1 cellular context compared by ENCODE assay signal in the genomic region with DNA sequence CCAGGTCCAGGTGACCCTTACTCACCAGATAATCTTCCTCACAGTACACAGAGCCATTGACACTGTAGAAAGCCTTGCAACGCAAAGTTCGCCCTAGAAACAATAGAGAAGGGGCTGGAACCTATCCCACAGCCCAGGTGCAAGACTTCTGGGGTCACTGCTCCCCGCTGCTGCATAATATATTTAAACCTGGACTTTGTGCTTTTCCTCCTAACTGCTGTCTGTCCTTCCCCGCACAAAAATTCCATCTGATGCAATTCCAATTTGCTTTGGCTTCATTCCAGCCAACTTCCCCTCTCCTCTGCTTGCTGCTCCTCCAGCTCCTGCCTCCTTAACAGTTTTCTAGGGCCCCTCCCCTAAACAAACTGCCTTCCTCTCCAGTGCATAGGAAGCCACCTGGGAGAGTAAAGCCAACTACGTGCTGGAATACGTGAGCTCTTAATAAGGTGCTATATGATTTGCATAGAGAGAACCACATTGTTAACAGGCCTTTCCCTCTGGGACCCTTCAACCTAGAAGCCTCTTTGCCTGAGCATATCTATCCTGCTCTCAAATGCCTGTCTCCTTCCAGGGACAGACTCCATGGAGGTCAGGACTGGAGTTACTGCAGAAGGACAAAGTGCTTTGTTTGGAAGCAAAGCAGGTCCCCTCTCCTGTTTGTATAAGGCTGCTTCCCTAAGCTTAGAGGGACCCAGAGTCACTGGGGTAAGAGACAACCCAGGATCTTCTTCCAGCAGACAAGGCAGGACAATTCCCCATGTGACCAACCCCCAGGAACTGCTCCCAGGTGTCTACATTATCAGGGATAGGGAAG.
A peak's percentile ranks its signal among the peaks of the same experiment; 100 is the strongest.
TF ChIP-seq lines count a peak whose summit lies in the region.

No MANE protein-coding gene starts in this region.

TF ChIP-seq in HepG2, 621 proteins besides CTCF, POLR2A, EP300 and RAD21 (continued from another document and continues in another):
- TF ChIP-seq, protein P1, sequence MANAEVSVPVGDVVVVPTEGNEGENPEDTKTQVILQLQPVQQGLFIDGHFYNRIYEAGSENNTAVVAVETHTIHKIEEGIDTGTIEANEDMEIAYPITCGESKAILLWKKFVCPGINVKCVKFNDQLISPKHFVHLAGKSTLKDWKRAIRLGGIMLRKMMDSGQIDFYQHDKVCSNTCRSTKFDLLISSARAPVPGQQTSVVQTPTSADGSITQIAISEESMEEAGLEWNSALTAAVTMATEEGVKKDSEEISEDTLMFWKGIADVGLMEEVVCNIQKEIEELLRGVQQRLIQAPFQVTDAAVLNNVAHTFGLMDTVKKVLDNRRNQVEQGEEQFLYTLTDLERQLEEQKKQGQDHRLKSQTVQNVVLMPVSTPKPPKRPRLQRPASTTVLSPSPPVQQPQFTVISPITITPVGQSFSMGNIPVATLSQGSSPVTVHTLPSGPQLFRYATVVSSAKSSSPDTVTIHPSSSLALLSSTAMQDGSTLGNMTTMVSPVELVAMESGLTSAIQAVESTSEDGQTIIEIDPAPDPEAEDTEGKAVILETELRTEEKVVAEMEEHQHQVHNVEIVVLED (CRISPR knock-in tag; IDR thresholded peaks at IDR 0.05; ENCODE audit: borderline replicate concordance): peak; percentile 57; the same call in 1 of the 2 replicates
- TF ChIP-seq ZNF24 (IDR thresholded peaks at IDR 0.05) (peak; percentile 46; the same call in 1 of the 2 replicates), ZNF644 (CRISPR knock-in tag; IDR thresholded peaks at IDR 0.05; ENCODE audit: low read depth) (peak; percentile 47; the same call in 1 of the 2 replicates), ZFP82 (CRISPR knock-in tag; IDR thresholded peaks at IDR 0.05; ENCODE audit: borderline replicate concordance) (no peak), ZBTB42 (CRISPR knock-in tag; IDR thresholded peaks at IDR 0.05) (no peak), ZNF441 (CRISPR knock-in tag; IDR thresholded peaks at IDR 0.05; ENCODE audit: borderline replicate concordance) (no peak), NRL (CRISPR knock-in tag; IDR thresholded peaks at IDR 0.05; ENCODE audit: borderline replicate concordance) (no peak), ZSCAN30 (CRISPR knock-in tag; IDR thresholded peaks at IDR 0.05) (no peak), PHF8 (CRISPR knock-in tag; IDR thresholded peaks at IDR 0.05) (peak; percentile 71), CEBPB (IDR thresholded peaks at IDR 0.05; ENCODE audit: borderline replicate concordance, low read depth, low read length) (peak; percentile 97), ZNF205 (CRISPR knock-in tag; IDR thresholded peaks at IDR 0.05) (peak; percentile 83; the same call in 1 of the 2 replicates), ADNP (CRISPR knock-in tag; IDR thresholded peaks at IDR 0.05) (no peak), SSRP1 (CRISPR knock-in tag; IDR thresholded peaks at IDR 0.05) (peak; percentile 98; the same call in 1 of the 2 replicates), NPAS2 (CRISPR knock-in tag; IDR thresholded peaks at IDR 0.05; ENCODE audit: borderline replicate concordance) (no peak), ZFAT (CRISPR knock-in tag; conservative IDR thresholded peaks at IDR 0.05) (no peak), ATM (IDR thresholded peaks at IDR 0.05; ENCODE audit: borderline replicate concordance) (0 out of 2 replicates have a peak, but pooled peaks have one; percentile 28), ZNF263 (CRISPR knock-in tag; IDR thresholded peaks at IDR 0.05) (no peak), HOXA7 (CRISPR knock-in tag; IDR thresholded peaks at IDR 0.05) (no peak), TAF1 (CRISPR knock-in tag; IDR thresholded peaks at IDR 0.05) (peak; percentile 74), GATAD2A (CRISPR knock-in tag; IDR thresholded peaks at IDR 0.05) (peak; percentile 100), TEAD3 (CRISPR knock-in tag; optimal IDR thresholded peaks at IDR 0.05; ENCODE audit: borderline replicate concordance) (peak; percentile 96), AGO1 (IDR thresholded peaks at IDR 0.05; ENCODE audit: low read depth, low read length, poor library complexity, severe bottlenecking) (no peak), KLF15 (CRISPR knock-in tag; IDR thresholded peaks at IDR 0.05; ENCODE audit: borderline replicate concordance) (no peak), ZBTB20 (CRISPR knock-in tag; IDR thresholded peaks at IDR 0.05; ENCODE audit: borderline replicate concordance, low read depth) (peak; percentile 49; the same call in 1 of the 2 replicates), NKX3-1 (CRISPR knock-in tag; IDR thresholded peaks at IDR 0.05) (no peak), ZNF678 (CRISPR knock-in tag; IDR thresholded peaks at IDR 0.05) (0 out of 2 replicates have a peak, but pooled peaks have one; percentile 23), ZC3H4 (CRISPR knock-in tag; IDR thresholded peaks at IDR 0.05; ENCODE audit: borderline replicate concordance) (peak; percentile 92; the same call in 1 of the 2 replicates), RFXANK (CRISPR knock-in tag; IDR thresholded peaks at IDR 0.05) (peak; percentile 59), XRCC5 (optimal IDR thresholded peaks at IDR 0.05; ENCODE audit: low read length) (peak; percentile 82), ZBTB8A (CRISPR knock-in tag; IDR thresholded peaks at IDR 0.05; ENCODE audit: borderline replicate concordance, low read depth) (no peak), MAF1 (CRISPR knock-in tag; IDR thresholded peaks at IDR 0.05; ENCODE audit: borderline replicate concordance) (no peak), KLF12 (CRISPR knock-in tag; IDR thresholded peaks at IDR 0.05; ENCODE audit: borderline replicate concordance) (no peak), GZF1 (CRISPR knock-in tag; IDR thresholded peaks at IDR 0.05) (peak; percentile 70; the same call in 1 of the 2 replicates), ZZZ3 (CRISPR knock-in tag; IDR thresholded peaks at IDR 0.05; ENCODE audit: borderline replicate concordance) (no peak), ZFX (CRISPR knock-in tag; IDR thresholded peaks at IDR 0.05; ENCODE audit: low read depth) (no peak), ZKSCAN5 (CRISPR knock-in tag; IDR thresholded peaks at IDR 0.05) (no peak; the same call in 1 of the 2 replicates), CBX1 (IDR thresholded peaks at IDR 0.05; ENCODE audit: low read depth) (peak; percentile 84)
- TF ChIP-seq, protein P2, sequence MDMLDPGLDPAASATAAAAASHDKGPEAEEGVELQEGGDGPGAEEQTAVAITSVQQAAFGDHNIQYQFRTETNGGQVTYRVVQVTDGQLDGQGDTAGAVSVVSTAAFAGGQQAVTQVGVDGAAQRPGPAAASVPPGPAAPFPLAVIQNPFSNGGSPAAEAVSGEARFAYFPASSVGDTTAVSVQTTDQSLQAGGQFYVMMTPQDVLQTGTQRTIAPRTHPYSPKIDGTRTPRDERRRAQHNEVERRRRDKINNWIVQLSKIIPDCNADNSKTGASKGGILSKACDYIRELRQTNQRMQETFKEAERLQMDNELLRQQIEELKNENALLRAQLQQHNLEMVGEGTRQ (IDR thresholded peaks at IDR 0.05; ENCODE audit: low read depth, low read length): peak; percentile 29; the same call in 1 of the 2 replicates
- TF ChIP-seq, protein P2 (CRISPR knock-in tag; IDR thresholded peaks at IDR 0.05; ENCODE audit: borderline replicate concordance): no peak
- TF ChIP-seq, protein P3, sequence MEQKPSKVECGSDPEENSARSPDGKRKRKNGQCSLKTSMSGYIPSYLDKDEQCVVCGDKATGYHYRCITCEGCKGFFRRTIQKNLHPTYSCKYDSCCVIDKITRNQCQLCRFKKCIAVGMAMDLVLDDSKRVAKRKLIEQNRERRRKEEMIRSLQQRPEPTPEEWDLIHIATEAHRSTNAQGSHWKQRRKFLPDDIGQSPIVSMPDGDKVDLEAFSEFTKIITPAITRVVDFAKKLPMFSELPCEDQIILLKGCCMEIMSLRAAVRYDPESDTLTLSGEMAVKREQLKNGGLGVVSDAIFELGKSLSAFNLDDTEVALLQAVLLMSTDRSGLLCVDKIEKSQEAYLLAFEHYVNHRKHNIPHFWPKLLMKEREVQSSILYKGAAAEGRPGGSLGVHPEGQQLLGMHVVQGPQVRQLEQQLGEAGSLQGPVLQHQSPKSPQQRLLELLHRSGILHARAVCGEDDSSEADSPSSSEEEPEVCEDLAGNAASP (CRISPR knock-in tag; IDR thresholded peaks at IDR 0.05; ENCODE audit: borderline replicate concordance): peak; percentile 98
- TF ChIP-seq, protein P4, sequence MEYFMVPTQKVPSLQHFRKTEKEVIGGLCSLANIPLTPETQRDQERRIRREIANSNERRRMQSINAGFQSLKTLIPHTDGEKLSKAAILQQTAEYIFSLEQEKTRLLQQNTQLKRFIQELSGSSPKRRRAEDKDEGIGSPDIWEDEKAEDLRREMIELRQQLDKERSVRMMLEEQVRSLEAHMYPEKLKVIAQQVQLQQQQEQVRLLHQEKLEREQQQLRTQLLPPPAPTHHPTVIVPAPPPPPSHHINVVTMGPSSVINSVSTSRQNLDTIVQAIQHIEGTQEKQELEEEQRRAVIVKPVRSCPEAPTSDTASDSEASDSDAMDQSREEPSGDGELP (IDR thresholded peaks at IDR 0.05; ENCODE audit: borderline replicate concordance, low read depth): peak; percentile 94
- TF ChIP-seq, protein P5, sequence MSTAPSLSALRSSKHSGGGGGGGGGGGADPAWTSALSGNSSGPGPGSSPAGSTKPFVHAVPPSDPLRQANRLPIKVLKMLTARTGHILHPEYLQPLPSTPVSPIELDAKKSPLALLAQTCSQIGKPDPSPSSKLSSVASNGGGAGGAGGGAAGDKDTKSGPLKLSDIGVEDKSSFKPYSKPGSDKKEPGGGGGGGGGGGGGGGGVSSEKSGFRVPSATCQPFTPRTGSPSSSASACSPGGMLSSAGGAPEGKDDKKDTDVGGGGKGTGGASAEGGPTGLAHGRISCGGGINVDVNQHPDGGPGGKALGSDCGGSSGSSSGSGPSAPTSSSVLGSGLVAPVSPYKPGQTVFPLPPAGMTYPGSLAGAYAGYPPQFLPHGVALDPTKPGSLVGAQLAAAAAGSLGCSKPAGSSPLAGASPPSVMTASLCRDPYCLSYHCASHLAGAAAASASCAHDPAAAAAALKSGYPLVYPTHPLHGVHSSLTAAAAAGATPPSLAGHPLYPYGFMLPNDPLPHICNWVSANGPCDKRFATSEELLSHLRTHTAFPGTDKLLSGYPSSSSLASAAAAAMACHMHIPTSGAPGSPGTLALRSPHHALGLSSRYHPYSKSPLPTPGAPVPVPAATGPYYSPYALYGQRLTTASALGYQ (CRISPR knock-in tag; IDR thresholded peaks at IDR 0.05): no peak
- TF ChIP-seq, protein P6, sequence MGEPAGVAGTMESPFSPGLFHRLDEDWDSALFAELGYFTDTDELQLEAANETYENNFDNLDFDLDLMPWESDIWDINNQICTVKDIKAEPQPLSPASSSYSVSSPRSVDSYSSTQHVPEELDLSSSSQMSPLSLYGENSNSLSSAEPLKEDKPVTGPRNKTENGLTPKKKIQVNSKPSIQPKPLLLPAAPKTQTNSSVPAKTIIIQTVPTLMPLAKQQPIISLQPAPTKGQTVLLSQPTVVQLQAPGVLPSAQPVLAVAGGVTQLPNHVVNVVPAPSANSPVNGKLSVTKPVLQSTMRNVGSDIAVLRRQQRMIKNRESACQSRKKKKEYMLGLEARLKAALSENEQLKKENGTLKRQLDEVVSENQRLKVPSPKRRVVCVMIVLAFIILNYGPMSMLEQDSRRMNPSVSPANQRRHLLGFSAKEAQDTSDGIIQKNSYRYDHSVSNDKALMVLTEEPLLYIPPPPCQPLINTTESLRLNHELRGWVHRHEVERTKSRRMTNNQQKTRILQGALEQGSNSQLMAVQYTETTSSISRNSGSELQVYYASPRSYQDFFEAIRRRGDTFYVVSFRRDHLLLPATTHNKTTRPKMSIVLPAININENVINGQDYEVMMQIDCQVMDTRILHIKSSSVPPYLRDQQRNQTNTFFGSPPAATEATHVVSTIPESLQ (CRISPR knock-in tag; conservative IDR thresholded peaks at IDR 0.05): no peak; the same call in 1 of the 2 replicates
- TF ChIP-seq, protein P7, sequence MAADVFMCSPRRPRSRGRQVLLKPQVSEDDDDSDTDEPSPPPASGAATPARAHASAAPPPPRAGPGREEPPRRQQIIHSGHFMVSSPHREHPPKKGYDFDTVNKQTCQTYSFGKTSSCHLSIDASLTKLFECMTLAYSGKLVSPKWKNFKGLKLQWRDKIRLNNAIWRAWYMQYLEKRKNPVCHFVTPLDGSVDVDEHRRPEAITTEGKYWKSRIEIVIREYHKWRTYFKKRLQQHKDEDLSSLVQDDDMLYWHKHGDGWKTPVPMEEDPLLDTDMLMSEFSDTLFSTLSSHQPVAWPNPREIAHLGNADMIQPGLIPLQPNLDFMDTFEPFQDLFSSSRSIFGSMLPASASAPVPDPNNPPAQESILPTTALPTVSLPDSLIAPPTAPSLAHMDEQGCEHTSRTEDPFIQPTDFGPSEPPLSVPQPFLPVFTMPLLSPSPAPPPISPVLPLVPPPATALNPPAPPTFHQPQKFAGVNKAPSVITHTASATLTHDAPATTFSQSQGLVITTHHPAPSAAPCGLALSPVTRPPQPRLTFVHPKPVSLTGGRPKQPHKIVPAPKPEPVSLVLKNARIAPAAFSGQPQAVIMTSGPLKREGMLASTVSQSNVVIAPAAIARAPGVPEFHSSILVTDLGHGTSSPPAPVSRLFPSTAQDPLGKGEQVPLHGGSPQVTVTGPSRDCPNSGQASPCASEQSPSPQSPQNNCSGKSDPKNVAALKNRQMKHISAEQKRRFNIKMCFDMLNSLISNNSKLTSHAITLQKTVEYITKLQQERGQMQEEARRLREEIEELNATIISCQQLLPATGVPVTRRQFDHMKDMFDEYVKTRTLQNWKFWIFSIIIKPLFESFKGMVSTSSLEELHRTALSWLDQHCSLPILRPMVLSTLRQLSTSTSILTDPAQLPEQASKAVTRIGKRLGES (CRISPR knock-in tag; IDR thresholded peaks at IDR 0.05; ENCODE audit: borderline replicate concordance): no peak
- TF ChIP-seq, protein P8, sequence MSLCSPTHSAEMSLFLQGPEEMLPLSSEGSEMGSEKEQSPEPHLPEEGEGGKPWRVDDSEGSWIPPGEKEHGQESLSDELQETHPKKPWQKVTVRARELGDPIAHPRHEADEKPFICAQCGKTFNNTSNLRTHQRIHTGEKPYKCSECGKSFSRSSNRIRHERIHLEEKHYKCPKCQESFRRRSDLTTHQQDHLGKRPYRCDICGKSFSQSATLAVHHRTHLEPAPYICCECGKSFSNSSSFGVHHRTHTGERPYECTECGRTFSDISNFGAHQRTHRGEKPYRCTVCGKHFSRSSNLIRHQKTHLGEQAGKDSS (CRISPR knock-in tag; IDR thresholded peaks at IDR 0.05; ENCODE audit: borderline replicate concordance, low read depth): peak; percentile 26; the same call in 1 of the 2 replicates
- TF ChIP-seq, protein P9, sequence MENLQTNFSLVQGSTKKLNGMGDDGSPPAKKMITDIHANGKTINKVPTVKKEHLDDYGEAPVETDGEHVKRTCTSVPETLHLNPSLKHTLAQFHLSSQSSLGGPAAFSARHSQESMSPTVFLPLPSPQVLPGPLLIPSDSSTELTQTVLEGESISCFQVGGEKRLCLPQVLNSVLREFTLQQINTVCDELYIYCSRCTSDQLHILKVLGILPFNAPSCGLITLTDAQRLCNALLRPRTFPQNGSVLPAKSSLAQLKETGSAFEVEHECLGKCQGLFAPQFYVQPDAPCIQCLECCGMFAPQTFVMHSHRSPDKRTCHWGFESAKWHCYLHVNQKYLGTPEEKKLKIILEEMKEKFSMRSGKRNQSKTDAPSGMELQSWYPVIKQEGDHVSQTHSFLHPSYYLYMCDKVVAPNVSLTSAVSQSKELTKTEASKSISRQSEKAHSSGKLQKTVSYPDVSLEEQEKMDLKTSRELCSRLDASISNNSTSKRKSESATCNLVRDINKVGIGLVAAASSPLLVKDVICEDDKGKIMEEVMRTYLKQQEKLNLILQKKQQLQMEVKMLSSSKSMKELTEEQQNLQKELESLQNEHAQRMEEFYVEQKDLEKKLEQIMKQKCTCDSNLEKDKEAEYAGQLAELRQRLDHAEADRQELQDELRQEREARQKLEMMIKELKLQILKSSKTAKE (CRISPR knock-in tag; IDR thresholded peaks at IDR 0.05; ENCODE audit: borderline replicate concordance): no peak
